Comparison of ENCODE assay signal across 11 cellular contexts in genomic region chr1:3315991-3316943, GRCh38.
DNase-seq lines count a peak whose midpoint lies in the region; ATAC-seq and TF ChIP-seq lines count a peak whose summit lies in the region.
"Had no signal": no experiment of that assay in that cellular context is flagged by ENCODE, and none has a peak within 500 bp of the region (broad histone marks: within the 10 kb centered on the region; RNA-seq: fewer than 3 reads in every experiment).

No MANE protein-coding gene starts in this region.

- peak overlapping the region; percentile 37 for H3K27ac ChIP-seq in CD4-positive, alpha-beta memory T cell (ENCODE audit: low read depth, low read length)
- no peak overlapping the region for H3K27ac ChIP-seq in HCT116 (ENCODE audit: low read depth, low read length)
- H3K27ac ChIP-seq in psoas muscle = no peak overlapping the region

- H3K4me2 ChIP-seq in HCT116 (ENCODE audit: low read length) = 0 out of 2 replicates have a peak overlapping the region, but pooled peaks have one; percentile 12

- peak overlapping the region; percentile 84 to 96 (median 94) for H3K27ac Mint-ChIP-seq in CD4-positive, alpha-beta memory T cell
- H3K27ac Mint-ChIP-seq in activated naive CD8-positive, alpha-beta T cell treated with anti-CD3 and anti-CD28 coated beads, Interleukin-2, amount 50 U/mL, for 24 hours = peak overlapping the region; percentile 87
- peak overlapping the region; percentile 63 to 88 (median 83) for H3K27ac Mint-ChIP-seq in nephron
- H3K27ac Mint-ChIP-seq: H9 had no signal

- no peak overlapping the region for H3K4me3 ChIP-seq in CD4-positive, alpha-beta memory T cell (ENCODE audit: low read length in 2 of 2)
- H3K4me3 ChIP-seq in HCT116 (replicated peaks in 1 of 2; ENCODE audit: low read depth in 1 of 2, low read length in 2 of 2) (no peak overlapping the region), psoas muscle (no peak overlapping the region)

- no peaks in the 10 kb centered on the region for H3K4me1 ChIP-seq in CD4-positive, alpha-beta memory T cell (ENCODE audit: insufficient read depth, low read length)
- H3K4me1 ChIP-seq in HCT116 (ENCODE audit: control insufficient read depth in 1 of 2, insufficient read depth in 2 of 2, low read length in 2 of 2) = peaks cover 40 to 60% of the 10 kb centered on the region in 2 experiments
- peaks cover 17% of the 10 kb centered on the region for H3K4me1 ChIP-seq in psoas muscle

- H3K27me3 ChIP-seq in CD4-positive, alpha-beta memory T cell (ENCODE audit: insufficient read depth, low read length) = no peaks in the 10 kb centered on the region
- H3K27me3 ChIP-seq in HCT116 (ENCODE audit: insufficient read depth, low read length) = no peaks in the 10 kb centered on the region
- peaks cover 0 to 58% (median 9%) of the 10 kb centered on the region in 3 donors for H3K27me3 ChIP-seq in psoas muscle (ENCODE audit: insufficient read depth in 3 of 3, low read length in 2 of 3)

- POLR2A ChIA-PET in CD4-positive, alpha-beta memory T cell (lab: Charles Lee; ENCODE audit: partially characterized antibody) = no interaction called here
- POLR2A ChIA-PET in HCT116 (lab: Charles Lee) = no interaction called here

- CTCF ChIA-PET in CD4-positive, alpha-beta memory T cell (lab: Charles Lee; ENCODE audit: partially characterized antibody) = no interaction called here
- CTCF ChIA-PET in HCT116 (lab: Charles Lee) = interaction anchor here (0.5 kb wide), 1 partner anchor 303 kb away, joined by 3 read pairs; no protein-coding TSS in a partner anchor

- H3K9me3 Mint-ChIP-seq in CD4-positive, alpha-beta memory T cell = peaks cover 0 to 16% (median 8%) of the 10 kb centered on the region in 8 donors
- peaks cover 6% of the 10 kb centered on the region for H3K9me3 Mint-ChIP-seq in activated naive CD8-positive, alpha-beta T cell treated with anti-CD3 and anti-CD28 coated beads, Interleukin-2, amount 50 U/mL, for 24 hours
- no peaks in the 10 kb centered on the region for H3K9me3 Mint-ChIP-seq in nephron
- H3K9me3 Mint-ChIP-seq: H9 had no signal

- TF ChIP-seq CTCF in HCT116 (IDR thresholded peaks at IDR 0.05 in 2 of 3, conservative IDR thresholded peaks at IDR 0.05 in 1 of 3; ENCODE audit: borderline replicate concordance in 1 of 3, insufficient read depth in 1 of 3, low read depth in 2 of 3, low read length in 2 of 3) (no peak), nephron (IDR thresholded peaks at IDR 0.05; ENCODE audit: unreplicated experiment in 3 of 3) (no peak), psoas muscle (IDR thresholded peaks at IDR 0.05) (no peak)

- H3K9ac ChIP-seq in HCT116 (ENCODE audit: low read length) = no peak overlapping the region

- no peak overlapping the region for H3K4me3 Mint-ChIP-seq in CD4-positive, alpha-beta memory T cell
- H3K4me3 Mint-ChIP-seq in activated naive CD8-positive, alpha-beta T cell treated with anti-CD3 and anti-CD28 coated beads, Interleukin-2, amount 50 U/mL, for 24 hours = no peak overlapping the region
- H3K4me3 Mint-ChIP-seq in nephron = peak overlapping the region; percentile 28 to 76 (median 58)

- no peaks in the 10 kb centered on the region for H3K36me3 Mint-ChIP-seq in CD4-positive, alpha-beta memory T cell
- H3K36me3 Mint-ChIP-seq in activated naive CD8-positive, alpha-beta T cell treated with anti-CD3 and anti-CD28 coated beads, Interleukin-2, amount 50 U/mL, for 24 hours (ENCODE audit: low read depth) = peaks cover 2% of the 10 kb centered on the region
- no peaks in the 10 kb centered on the region for H3K36me3 Mint-ChIP-seq in nephron (ENCODE audit: low read depth)

- no peaks in the 10 kb centered on the region for H3K36me3 ChIP-seq in CD4-positive, alpha-beta memory T cell (ENCODE audit: insufficient read depth, low read length)
- H3K36me3 ChIP-seq in HCT116 (ENCODE audit: control insufficient read depth in 1 of 2, insufficient read depth in 2 of 2, low read length in 2 of 2) (no peaks in the 10 kb centered on the region), psoas muscle (ENCODE audit: insufficient read depth in 1 of 2, low read depth in 1 of 2) (no peaks in the 10 kb centered on the region)

- WGBS in psoas muscle, 3 donors = 71 to 74% (median 71%) methylated on average over 15 of the region's 15 CpGs

- H3K9me3 ChIP-seq in CD4-positive, alpha-beta memory T cell (ENCODE audit: control insufficient read depth in 1 of 2, low read length in 2 of 2) = peaks cover 0 to 5% of the 10 kb centered on the region in 2 donors
- H3K9me3 ChIP-seq in HCT116 (ENCODE audit: control insufficient read depth in 1 of 2, insufficient read depth in 1 of 2, low read depth in 1 of 2, low read length in 2 of 2) = no peaks in the 10 kb centered on the region
- no peaks in the 10 kb centered on the region for H3K9me3 ChIP-seq in psoas muscle

- peak; percentile 9 to 67 (median 37) for DNase-seq in CD4-positive, alpha-beta memory T cell
- DNase-seq in HCT116 (ENCODE audit: low read depth, low spot score) = no peak
- no peak for DNase-seq in activated naive CD8-positive, alpha-beta T cell treated with anti-CD3 and anti-CD28 coated beads, Interleukin-2, amount 50 U/mL, for 24 hours
- DNase-seq in psoas muscle = no peak
- DNase-seq: activated CD8-positive, alpha-beta memory T cell treated with anti-CD3 and anti-CD28 coated beads for 24 hours; H9; MM.1S; NCI-H69 had no signal

- no peak for TF ChIP-seq POLR2A in HCT116 (IDR thresholded peaks at IDR 0.05; ENCODE audit: borderline replicate concordance, extremely low read depth, insufficient read depth, insufficient read length)

- ATAC-seq in HCT116 = no peak
- ATAC-seq in activated naive CD8-positive, alpha-beta T cell treated with anti-CD3 and anti-CD28 coated beads, Interleukin-2, amount 50 U/mL, for 24 hours = peak; percentile 68
- no peak for ATAC-seq in psoas muscle
- no peak for ATAC-seq in GM21390 (IDR thresholded peaks at IDR 0.05; ENCODE audit: unreplicated experiment)
- no peak for ATAC-seq in GM19397 (IDR thresholded peaks at IDR 0.05; ENCODE audit: unreplicated experiment)

- H3K27me3 Mint-ChIP-seq in CD4-positive, alpha-beta memory T cell = peaks cover 0 to 7% of the 10 kb centered on the region in 2 donors
- H3K27me3 Mint-ChIP-seq in activated naive CD8-positive, alpha-beta T cell treated with anti-CD3 and anti-CD28 coated beads, Interleukin-2, amount 50 U/mL, for 24 hours = peaks cover 10% of the 10 kb centered on the region
- H3K27me3 Mint-ChIP-seq in nephron (ENCODE audit: low read depth) = peaks cover 52% of the 10 kb centered on the region

- TF ChIP-seq RAD21 in HCT116 (IDR thresholded peaks at IDR 0.05; ENCODE audit: low read depth) = no peak

- no peaks in the 10 kb centered on the region for H4K20me1 ChIP-seq in HCT116 (ENCODE audit: insufficient read depth)

- RAD21 ChIA-PET in HCT116 (lab: Charles Lee; ENCODE audit: low non-redundant PET in 1 of 2, low total read pairs in 2 of 2, uncharacterized antibody in 2 of 2, unreplicated experiment in 2 of 2) = no interaction called here

- H3K9me2 ChIP-seq in HCT116 (ENCODE audit: insufficient read depth) = no peaks in the 10 kb centered on the region

- H3K79me2 ChIP-seq in HCT116 (ENCODE audit: insufficient read depth, low read length) = no peaks in the 10 kb centered on the region

- intact Hi-C loops in CD4-positive, alpha-beta memory T cell (cut with micrococcal nuclease) = no loop called here
- intact Hi-C loops in HCT116 (cut with micrococcal nuclease) (no loop called here), psoas muscle (cut with DNase I) (no loop called here)

- peaks cover 7 to 19% (median 8%) of the 10 kb centered on the region in 4 donors for H3K4me1 Mint-ChIP-seq in CD4-positive, alpha-beta memory T cell
- H3K4me1 Mint-ChIP-seq in activated naive CD8-positive, alpha-beta T cell treated with anti-CD3 and anti-CD28 coated beads, Interleukin-2, amount 50 U/mL, for 24 hours = peaks cover 15% of the 10 kb centered on the region
- peaks cover 61% of the 10 kb centered on the region for H3K4me1 Mint-ChIP-seq in nephron

- H2AFZ ChIP-seq in HCT116 (ENCODE audit: low read depth, low read length, poor library complexity, severe bottlenecking) = no peak overlapping the region

- no TSS peak for BruUV-seq in HCT116 (replicated peaks; lab: Mats Ljungman, UMichigan)

TF ChIP-seq in HCT116, 20 proteins besides CTCF, POLR2A, EP300 and RAD21:
- TF ChIP-seq SP1 (IDR thresholded peaks at IDR 0.05; ENCODE audit: low read depth) (no peak), ATF3 (IDR thresholded peaks at IDR 0.05) (no peak)
TF ChIP-seq in HCT116: peak in this region for 0.

Comparison
In these comparisons a context has a peak if more than half of its experiments do, and no peak if none do; other contexts are left out.
1. DNase-seq: peak in CD4-positive, alpha-beta memory T cell (5 of 5); none in HCT116 (single experiment), activated naive CD8-positive, alpha-beta T cell treated with anti-CD3 and anti-CD28 coated beads, Interleukin-2, amount 50 U/mL, for 24 hours (single experiment) and psoas muscle (0 of 2).
2. H3K4me3 Mint-ChIP-seq: peak in nephron (3 of 3); none in CD4-positive, alpha-beta memory T cell (0 of 8) and activated naive CD8-positive, alpha-beta T cell treated with anti-CD3 and anti-CD28 coated beads, Interleukin-2, amount 50 U/mL, for 24 hours (single experiment).
3. Peak in every context shown above with its lines, with median percentiles within 50 percentile points of each other: H3K27ac Mint-ChIP-seq.